ENCODE assay signal across 2 cellular contexts in the genomic region with DNA sequence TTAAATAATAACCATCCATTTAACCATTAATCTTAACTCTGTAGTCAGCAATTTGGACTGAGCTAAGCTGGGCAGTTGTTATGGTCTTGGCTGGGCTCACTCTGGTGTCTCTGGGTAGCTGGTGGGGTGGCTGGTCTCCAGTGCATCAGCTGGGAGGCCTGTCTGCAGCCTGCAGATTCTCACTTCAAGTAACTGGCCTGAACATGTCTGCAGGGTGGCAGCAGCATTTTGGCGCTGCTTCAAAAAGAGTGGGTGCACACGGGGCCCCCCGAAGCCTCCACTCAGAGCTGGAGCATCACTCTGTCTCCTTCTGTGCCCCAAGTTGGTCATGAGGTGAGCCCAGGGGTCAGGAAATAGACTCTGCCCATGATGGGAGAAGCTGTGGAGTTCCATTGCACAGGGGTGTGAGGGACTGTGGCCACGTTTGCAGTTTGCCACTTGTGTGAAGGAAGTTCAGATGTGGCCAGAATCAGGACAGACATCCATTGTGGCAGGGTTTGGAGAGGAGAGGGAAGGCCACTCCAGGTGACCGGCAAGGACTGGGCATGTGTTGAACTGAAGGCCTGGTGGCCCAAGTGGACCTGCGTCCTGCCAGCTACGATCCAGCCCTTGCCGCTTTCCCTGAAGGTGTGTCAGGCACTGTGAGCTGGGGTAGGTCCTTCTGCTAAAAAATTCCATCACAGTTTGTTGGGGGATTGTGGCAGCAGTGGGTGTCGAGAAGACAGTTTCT.
A peak's percentile ranks its signal among the peaks of the same experiment; 100 is the strongest.
TF ChIP-seq lines count a peak whose summit lies in the region.

No MANE protein-coding gene starts in this region.

TF ChIP-seq in GM12891, 5 proteins besides CTCF, POLR2A, EP300 and RAD21:
- no peak for TF ChIP-seq POU2F2 (IDR thresholded peaks at IDR 0.05; ENCODE audit: low read depth, low read length)
- TF ChIP-seq POLR2AphosphoS5 (IDR thresholded peaks at IDR 0.05; ENCODE audit: low read depth, low read length) = no peak
- TF ChIP-seq TAF1 (IDR thresholded peaks at IDR 0.05; ENCODE audit: low read depth, low read length) = no peak
- no peak for TF ChIP-seq PAX5 (IDR thresholded peaks at IDR 0.05; ENCODE audit: insufficient read depth, low read length, severe bottlenecking)
- no peak for TF ChIP-seq SPI1 (IDR thresholded peaks at IDR 0.05; ENCODE audit: low read depth, low read length)

TF ChIP-seq in HepG2, 621 proteins besides CTCF, POLR2A, EP300 and RAD21:
- TF ChIP-seq ZNF562 (CRISPR knock-in tag; IDR thresholded peaks at IDR 0.05; ENCODE audit: borderline replicate concordance) = no peak
- no peak for TF ChIP-seq MAFG (CRISPR knock-in tag; IDR thresholded peaks at IDR 0.05)
- no peak for TF ChIP-seq MLLT10 (CRISPR knock-in tag; IDR thresholded peaks at IDR 0.05)
- TF ChIP-seq, protein P1, sequence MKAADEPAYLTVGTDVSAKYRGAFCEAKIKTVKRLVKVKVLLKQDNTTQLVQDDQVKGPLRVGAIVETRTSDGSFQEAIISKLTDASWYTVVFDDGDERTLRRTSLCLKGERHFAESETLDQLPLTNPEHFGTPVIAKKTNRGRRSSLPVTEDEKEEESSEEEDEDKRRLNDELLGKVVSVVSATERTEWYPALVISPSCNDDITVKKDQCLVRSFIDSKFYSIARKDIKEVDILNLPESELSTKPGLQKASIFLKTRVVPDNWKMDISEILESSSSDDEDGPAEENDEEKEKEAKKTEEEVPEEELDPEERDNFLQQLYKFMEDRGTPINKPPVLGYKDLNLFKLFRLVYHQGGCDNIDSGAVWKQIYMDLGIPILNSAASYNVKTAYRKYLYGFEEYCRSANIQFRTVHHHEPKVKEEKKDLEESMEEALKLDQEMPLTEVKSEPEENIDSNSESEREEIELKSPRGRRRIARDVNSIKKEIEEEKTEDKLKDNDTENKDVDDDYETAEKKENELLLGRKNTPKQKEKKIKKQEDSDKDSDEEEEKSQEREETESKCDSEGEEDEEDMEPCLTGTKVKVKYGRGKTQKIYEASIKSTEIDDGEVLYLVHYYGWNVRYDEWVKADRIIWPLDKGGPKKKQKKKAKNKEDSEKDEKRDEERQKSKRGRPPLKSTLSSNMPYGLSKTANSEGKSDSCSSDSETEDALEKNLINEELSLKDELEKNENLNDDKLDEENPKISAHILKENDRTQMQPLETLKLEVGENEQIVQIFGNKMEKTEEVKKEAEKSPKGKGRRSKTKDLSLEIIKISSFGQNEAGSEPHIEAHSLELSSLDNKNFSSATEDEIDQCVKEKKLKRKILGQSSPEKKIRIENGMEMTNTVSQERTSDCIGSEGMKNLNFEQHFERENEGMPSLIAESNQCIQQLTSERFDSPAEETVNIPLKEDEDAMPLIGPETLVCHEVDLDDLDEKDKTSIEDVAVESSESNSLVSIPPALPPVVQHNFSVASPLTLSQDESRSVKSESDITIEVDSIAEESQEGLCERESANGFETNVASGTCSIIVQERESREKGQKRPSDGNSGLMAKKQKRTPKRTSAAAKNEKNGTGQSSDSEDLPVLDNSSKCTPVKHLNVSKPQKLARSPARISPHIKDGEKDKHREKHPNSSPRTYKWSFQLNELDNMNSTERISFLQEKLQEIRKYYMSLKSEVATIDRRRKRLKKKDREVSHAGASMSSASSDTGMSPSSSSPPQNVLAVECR (CRISPR knock-in tag; IDR thresholded peaks at IDR 0.05; ENCODE audit: borderline replicate concordance) = 0 out of 2 replicates have a peak, but pooled peaks have one; percentile 22
- no peak for TF ChIP-seq MZF1 (CRISPR knock-in tag; IDR thresholded peaks at IDR 0.05; ENCODE audit: borderline replicate concordance)
- 0 out of 2 replicates have a peak, but pooled peaks have one; percentile 13 for TF ChIP-seq ZNF556 (CRISPR knock-in tag; IDR thresholded peaks at IDR 0.05; ENCODE audit: borderline replicate concordance)
- TF ChIP-seq ZNF772 (CRISPR knock-in tag; IDR thresholded peaks at IDR 0.05) = 0 out of 2 replicates have a peak, but pooled peaks have one; percentile 22
- 0 out of 2 replicates have a peak, but pooled peaks have one; percentile 24 for TF ChIP-seq ZNF605 (CRISPR knock-in tag; IDR thresholded peaks at IDR 0.05)
- 0 out of 2 replicates have a peak, but pooled peaks have one; percentile 2 for TF ChIP-seq MAFF (IDR thresholded peaks at IDR 0.05; ENCODE audit: low read depth, low read length)
- TF ChIP-seq ZNF674 (CRISPR knock-in tag; IDR thresholded peaks at IDR 0.05; ENCODE audit: low read depth) = no peak
- TF ChIP-seq SP4 (CRISPR knock-in tag; IDR thresholded peaks at IDR 0.05) = 0 out of 2 replicates have a peak, but pooled peaks have one; percentile 29
- no peak for TF ChIP-seq SYNCRIP (IDR thresholded peaks at IDR 0.05; ENCODE audit: insufficient read depth, low read depth, low read length)
- TF ChIP-seq ZNF782 (CRISPR knock-in tag; IDR thresholded peaks at IDR 0.05; ENCODE audit: borderline replicate concordance) = no peak
